ENCODE assay signal across 18 cellular contexts in the genomic region with DNA sequence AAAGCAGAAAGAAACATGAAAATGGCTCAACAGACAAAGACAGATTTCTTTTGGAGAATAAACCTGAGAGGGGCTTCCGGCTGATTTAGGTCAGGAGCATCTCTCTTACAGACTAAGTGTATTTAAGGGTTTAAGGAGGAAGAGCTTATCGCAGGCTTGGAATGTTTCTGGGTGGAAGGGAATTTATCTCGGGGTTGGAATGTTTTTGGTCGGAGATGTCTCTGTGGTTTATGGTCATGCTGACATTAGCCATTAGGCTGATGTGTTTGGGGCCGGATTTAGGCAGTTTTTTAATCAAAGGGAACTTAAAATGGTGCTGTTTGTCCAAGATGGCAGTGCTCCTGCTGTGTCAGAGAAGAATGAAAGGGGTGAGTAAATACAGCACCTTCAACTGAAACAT. TPM values are rescaled to one million over a fixed set of nuclear protein-coding genes. Genes with fewer than 3 reads are reported as not detected.
DNase-seq lines count a peak whose midpoint lies in the region; ATAC-seq and TF ChIP-seq lines count a peak whose summit lies in the region.
"Had no signal": no experiment of that assay in that cellular context is flagged by ENCODE, and none has a peak within 500 bp of the region (broad histone marks: within the 10 kb centered on the region; RNA-seq: fewer than 3 reads in every experiment).

No MANE protein-coding gene starts in this region.

- CTCF ChIA-PET in HEK293 (lab: Yijun Ruan, JAX), result no interaction called here

- DNase-seq in AG10803 (ENCODE audit: low read depth), result peak; percentile 3
- peak; percentile 39 for DNase-seq in amniotic epithelial cell (ENCODE audit: low read depth)
- peak; percentile 18 for DNase-seq in myocyte (ENCODE audit: low read depth)
- DNase-seq in GDM1 (lab: John Stamatoyannopoulos, UW), result no peak
- DNase-seq in SK-N-DZ (ENCODE audit: low spot score), result no peak
- DNase-seq: ACHN; C1 segment of cervical spinal cord; Calu3; CD4-positive, alpha-beta T cell; DMS 273 treated with DMSO at 0.1 percent for 48 hours; HCEC 1CT had no signal

- no peak overlapping the region for H3K27ac ChIP-seq in HEK293 (ENCODE audit: extremely low read depth, low read depth, low read length)

- H3K4me3 ChIP-seq in AG10803 (ENCODE audit: low read length), result no peak overlapping the region
- H3K4me3 ChIP-seq in HEK293 (ENCODE audit: low read depth, low read length), result no peak overlapping the region

- no peak for TF ChIP-seq CTCF in AG10803 (conservative IDR thresholded peaks at IDR 0.05; ENCODE audit: low read length)
- no peak for TF ChIP-seq CTCF in HEK293 (tag by site-specific recombination; IDR thresholded peaks at IDR 0.05)

- POLR2A ChIA-PET in HEK293 (lab: Yijun Ruan, JAX), result no interaction called here

- no peaks in the 10 kb centered on the region for H3K9me3 ChIP-seq in HEK293 (ENCODE audit: control insufficient read depth, insufficient read depth, low read depth, low read length)

- no peaks in the 10 kb centered on the region for H3K36me3 ChIP-seq in HEK293 (ENCODE audit: control insufficient read depth in 2 of 2, insufficient read depth in 1 of 2, low read length in 2 of 2)

- H3K4me1 ChIP-seq in HEK293 (ENCODE audit: control insufficient read depth, insufficient read depth, low read length), result no peaks in the 10 kb centered on the region

- ATAC-seq in HG02840 (IDR thresholded peaks at IDR 0.05; ENCODE audit: low FRiP score, unreplicated experiment) (no peak), GM18909 (IDR thresholded peaks at IDR 0.05; ENCODE audit: poor library complexity, unreplicated experiment) (no peak)

TF ChIP-seq in HEK293, 187 proteins besides CTCF, POLR2A, EP300 and RAD21:
- no peak for TF ChIP-seq ZNF16 (tag by site-specific recombination; IDR thresholded peaks at IDR 0.05; ENCODE audit: low read depth)
- peak; percentile 10; the same call in 1 of the 2 replicates for TF ChIP-seq TRIM28 (IDR thresholded peaks at IDR 0.05; ENCODE audit: borderline replicate concordance, low read length)

RNA-seq across cellular contexts. Expression of a gene that starts 14.4 kb away (rescaled TPM):
- total RNA-seq in myocyte, result not detected in 2 replicates
- not detected for polyA plus RNA-seq in myocyte (2012)
- polyA plus RNA-seq in SK-N-DZ (2014; cell fraction: cytosol; rRNA removed), result not detected in 2 replicates
- not detected in 2 replicates for polyA plus RNA-seq in SK-N-DZ (2014; cell fraction: nucleus; rRNA removed)
- total RNA-seq: A172, Calu3, Daoy, H4, HT1080 had no signal

RNA-seq across cellular contexts. Expression of a gene that starts 28.8 kb away (rescaled TPM):
- 60.8 and 67.9 TPM in 2 replicates for total RNA-seq in myocyte
- 50.0 TPM for polyA plus RNA-seq in myocyte (2012)
- 104 and 110 TPM in 2 replicates for polyA plus RNA-seq in SK-N-DZ (2014; cell fraction: cytosol; rRNA removed)
- 88.2 and 313 TPM in 2 replicates for polyA plus RNA-seq in SK-N-DZ (2014; cell fraction: nucleus; rRNA removed)

Comparison
In these comparisons a context has a peak if more than half of its experiments do, and no peak if none do; other contexts are left out.
1. DNase-seq: peak in AG10803 (single experiment), amniotic epithelial cell (single experiment) and myocyte (single experiment); none in GDM1 (single experiment) and SK-N-DZ (single experiment).